In the genomic region with DNA sequence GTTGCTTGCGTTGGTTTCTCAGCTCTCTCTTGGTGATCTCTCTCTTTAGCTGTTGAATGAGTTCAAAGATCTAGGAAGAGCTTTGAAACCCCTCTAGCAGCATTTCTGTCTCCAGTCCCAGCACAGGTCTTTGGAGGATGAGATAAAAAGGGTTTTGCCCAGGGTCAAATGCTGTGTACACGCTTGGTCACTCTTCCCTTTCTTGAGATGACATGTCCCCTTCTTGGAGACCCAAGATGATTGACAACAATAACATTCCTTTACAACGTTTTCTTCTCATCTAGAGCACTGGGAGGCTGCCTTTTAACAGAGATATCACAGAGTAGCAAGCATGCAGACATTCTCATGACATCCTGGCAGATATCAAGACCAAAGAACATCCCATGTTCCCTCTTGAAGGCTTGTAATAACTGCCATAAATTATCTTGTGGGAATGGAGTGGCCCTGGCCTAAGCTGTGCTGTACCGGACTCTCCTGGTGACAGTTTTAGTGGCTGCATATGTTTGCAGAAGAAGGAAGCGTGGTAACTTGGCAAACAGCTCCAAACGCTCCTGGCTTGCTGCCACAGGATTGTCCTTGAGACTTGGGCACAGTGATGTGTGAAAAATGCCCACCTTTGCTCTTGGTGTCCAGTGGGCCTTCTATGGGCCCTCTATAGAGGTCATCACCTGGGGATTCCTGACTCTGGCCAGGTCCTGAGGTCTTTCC, we compare ENCODE assay signal across 11 cellular contexts.
DNase-seq lines count a peak whose midpoint lies in the region; ATAC-seq and TF ChIP-seq lines count a peak whose summit lies in the region.
"Had no signal": no experiment of that assay in that cellular context is flagged by ENCODE, and none has a peak within 500 bp of the region (broad histone marks: within the 10 kb centered on the region; RNA-seq: fewer than 3 reads in every experiment).

No MANE protein-coding gene starts in this region.

- intact Hi-C loops in CD8-positive, alpha-beta T cell (cut with DNase I, micrococcal nuclease) = no loop called here

- no peaks in the 10 kb centered on the region for H3K36me3 Mint-ChIP-seq in CD8-positive, alpha-beta T cell

- no peak for ATAC-seq in CD8-positive, alpha-beta T cell

- no peak overlapping the region for H3K27ac Mint-ChIP-seq in CD8-positive, alpha-beta T cell

- peaks cover 39% of the 10 kb centered on the region for H3K4me1 Mint-ChIP-seq in CD8-positive, alpha-beta T cell (ENCODE audit: low read depth)

- H3K4me3 ChIP-seq in neutrophil (ENCODE audit: low read depth in 1 of 2, low read length in 1 of 2) (no peak overlapping the region), WERI-Rb-1 (ENCODE audit: low read depth, low read length) (no peak overlapping the region)
- H3K4me3 ChIP-seq in CD8-positive, alpha-beta T cell (ENCODE audit: low read depth, low read length) = no peak overlapping the region

- H3K27ac ChIP-seq in neutrophil (peak overlapping the region; percentile 75), WERI-Rb-1 (no peak overlapping the region)
- no peak overlapping the region for H3K27ac ChIP-seq in CD8-positive, alpha-beta T cell (ENCODE audit: low read depth, low read length)

- CTCF ChIA-PET in CD8-positive, alpha-beta T cell (lab: Charles Lee) = interaction anchor here (0.9 to 1.2 kb wide), 4 partner anchors 10 to 21 kb away, joined by 3 read pairs; no protein-coding TSS in a partner anchor

- POLR2A ChIA-PET in CD8-positive, alpha-beta T cell (lab: Charles Lee) = no interaction called here

- H3K27me3 ChIP-seq in neutrophil (no peaks in the 10 kb centered on the region), WERI-Rb-1 (ENCODE audit: insufficient read depth, low read depth, severe bottlenecking) (no peaks in the 10 kb centered on the region)
- no peaks in the 10 kb centered on the region for H3K27me3 ChIP-seq in CD8-positive, alpha-beta T cell (ENCODE audit: insufficient read depth, low read length)

- H3K9me3 ChIP-seq in neutrophil (no peaks in the 10 kb centered on the region), WERI-Rb-1 (ENCODE audit: severe bottlenecking) (no peaks in the 10 kb centered on the region)
- H3K9me3 ChIP-seq in CD8-positive, alpha-beta T cell (ENCODE audit: low read length) = no peaks in the 10 kb centered on the region

- H3K9me3 Mint-ChIP-seq in CD8-positive, alpha-beta T cell = no peaks in the 10 kb centered on the region

- no peak overlapping the region for H3K4me3 Mint-ChIP-seq in CD8-positive, alpha-beta T cell

- in situ Hi-C loops in G401 (cut with HindIII; ENCODE audit: low sequenced_read_pairs) = no loop called here

- peaks cover 7% of the 10 kb centered on the region for H3K36me3 ChIP-seq in neutrophil
- H3K36me3 ChIP-seq in WERI-Rb-1 = no peaks in the 10 kb centered on the region
- H3K36me3 ChIP-seq in CD8-positive, alpha-beta T cell (ENCODE audit: insufficient read depth, low read length) = no peaks in the 10 kb centered on the region

- peak; percentile 61 for DNase-seq in G401 (ENCODE audit: low spot score)
- DNase-seq in NCI-H1694 treated with DMSO at 0.1 percent for 48 hours (lab: John Stamatoyannopoulos, UW) = peak; percentile 31
- DNase-seq in cerebellum (ENCODE audit: low spot score) = peak; percentile 37
- no peak for DNase-seq in SW480 (ENCODE audit: low spot score)
- no peak for DNase-seq in SKM-1 (lab: John Stamatoyannopoulos, UW; ENCODE audit: unreplicated experiment)
- no peak for DNase-seq in WERI-Rb-1
- no peak for DNase-seq in CD8-positive, alpha-beta T cell
- DNase-seq: GDM1, NCI-H1436 treated with DMSO at 0.1 percent for 48 hours, SW 1271 had no signal

- no peak for TF ChIP-seq CTCF in neutrophil (IDR thresholded peaks at IDR 0.05)
- no peak for TF ChIP-seq CTCF in WERI-Rb-1 (IDR thresholded peaks at IDR 0.05; ENCODE audit: low read depth, low read length)
- no peak for TF ChIP-seq CTCF in CD8-positive, alpha-beta T cell (IDR thresholded peaks at IDR 0.05)

- H3K4me1 ChIP-seq in neutrophil (ENCODE audit: control insufficient read depth in 1 of 2, insufficient read depth in 1 of 2, low read depth in 1 of 2, low read length in 1 of 2) = peaks cover 52 to 69% of the 10 kb centered on the region in 2 experiments
- peaks cover 5% of the 10 kb centered on the region for H3K4me1 ChIP-seq in CD8-positive, alpha-beta T cell (ENCODE audit: insufficient read depth, low read length)

- H3K27me3 Mint-ChIP-seq in CD8-positive, alpha-beta T cell (ENCODE audit: low read depth) = no peaks in the 10 kb centered on the region

Comparison
In these comparisons a context has a peak if more than half of its experiments do, and no peak if none do; other contexts are left out.
1. DNase-seq: peak in G401 (single experiment), NCI-H1694 treated with DMSO at 0.1 percent for 48 hours (single experiment) and cerebellum (single experiment); none in SW480 (single experiment), SKM-1 (single experiment), WERI-Rb-1 (single experiment) and CD8-positive, alpha-beta T cell (0 of 7).